Comparison of ENCODE assay signal across 17 cellular contexts in genomic region chr2:86466306-86466705, GRCh38.
"Had no signal": no experiment of that assay in that cellular context is flagged by ENCODE, and none has a peak within 500 bp of the region (broad histone marks: within the 10 kb centered on the region; RNA-seq: fewer than 3 reads in every experiment).

No MANE protein-coding gene starts in this region.

- DNase-seq: activated CD4-positive, alpha-beta T cell treated with anti-CD3 and anti-CD28 coated beads for 1 hour; activated CD8-positive, alpha-beta memory T cell treated with anti-CD3 and anti-CD28 coated beads, Interleukin-2, amount 50 U/mL, for 48 hours; activated naive CD8-positive, alpha-beta T cell treated with anti-CD3 and anti-CD28 coated beads, Interleukin-2, amount 10 ng/mL, durations not matched to agents 7 days and 5 days; aorta; gastrocnemius medialis; heart left ventricle; immature natural killer cell; mesendoderm; nephron progenitor cell; occipital lobe; SW 1271; thyroid gland had no signal

- H3K27ac ChIP-seq: breast epithelium, epithelial cell of prostate, gastrocnemius medialis, heart left ventricle, prostate gland, thyroid gland had no signal

- H3K4me1 ChIP-seq: breast epithelium, prostate gland, thyroid gland had no signal

- ATAC-seq: activated T-helper 17 cell treated with anti-CD3 and anti-CD28 coated beads, Interleukin-2, amount 50 U/mL, for 72 hours; gastrocnemius medialis; heart left ventricle; stimulated activated effector memory CD8-positive, alpha-beta T cell treated with anti-CD3 and anti-CD28 coated beads, Interleukin-12 subunit alpha, Interleukin-12 subunit beta, amount 100 ng/mL, for 72 hours had no signal

- H3K9me3 ChIP-seq: breast epithelium, gastrocnemius medialis, heart left ventricle, prostate gland, thyroid gland had no signal

- H3K27me3 Mint-ChIP-seq: activated naive CD8-positive, alpha-beta T cell treated with anti-CD3 and anti-CD28 coated beads, Interleukin-2, amount 10 ng/mL, durations not matched to agents 7 days and 5 days; activated T-helper 17 cell treated with anti-CD3 and anti-CD28 coated beads, Interleukin-2, amount 50 U/mL, for 72 hours had no signal

- H3K4me3 ChIP-seq: breast epithelium, gastrocnemius medialis, heart left ventricle, prostate gland, thyroid gland had no signal

- H3K27me3 ChIP-seq: breast epithelium, gastrocnemius medialis, heart left ventricle, thyroid gland had no signal

- H3K9me3 Mint-ChIP-seq: activated naive CD8-positive, alpha-beta T cell treated with anti-CD3 and anti-CD28 coated beads, Interleukin-2, amount 10 ng/mL, durations not matched to agents 7 days and 5 days; activated T-helper 17 cell treated with anti-CD3 and anti-CD28 coated beads, Interleukin-2, amount 50 U/mL, for 72 hours; immature natural killer cell; nephron progenitor cell; stimulated activated effector memory CD8-positive, alpha-beta T cell treated with anti-CD3 and anti-CD28 coated beads, Interleukin-12 subunit alpha, Interleukin-12 subunit beta, amount 100 ng/mL, for 72 hours had no signal

- H3K27ac Mint-ChIP-seq: activated naive CD8-positive, alpha-beta T cell treated with anti-CD3 and anti-CD28 coated beads, Interleukin-2, amount 10 ng/mL, durations not matched to agents 7 days and 5 days; activated T-helper 17 cell treated with anti-CD3 and anti-CD28 coated beads, Interleukin-2, amount 50 U/mL, for 72 hours; nephron progenitor cell; stimulated activated effector memory CD8-positive, alpha-beta T cell treated with anti-CD3 and anti-CD28 coated beads, Interleukin-12 subunit alpha, Interleukin-12 subunit beta, amount 100 ng/mL, for 72 hours had no signal

- H3K4me1 Mint-ChIP-seq: nephron progenitor cell had no signal

- H3K4me3 Mint-ChIP-seq: activated naive CD8-positive, alpha-beta T cell treated with anti-CD3 and anti-CD28 coated beads, Interleukin-2, amount 10 ng/mL, durations not matched to agents 7 days and 5 days; immature natural killer cell; nephron progenitor cell; stimulated activated effector memory CD8-positive, alpha-beta T cell treated with anti-CD3 and anti-CD28 coated beads, Interleukin-12 subunit alpha, Interleukin-12 subunit beta, amount 100 ng/mL, for 72 hours had no signal

- H3K36me3 ChIP-seq: breast epithelium had no signal
